Comparison of ENCODE assay signal across 17 cellular contexts in genomic region chr9:124322618-124323432, GRCh38.
A peak's percentile ranks its signal among the peaks of the same experiment; 100 is the strongest.
DNase-seq lines count a peak whose midpoint lies in the region; ATAC-seq, FAIRE-seq and TF ChIP-seq lines count a peak whose summit lies in the region.
"Had no signal": no experiment of that assay in that cellular context is flagged by ENCODE, and none has a peak within 500 bp of the region (broad histone marks: within the 10 kb centered on the region; RNA-seq: fewer than 3 reads in every experiment).

No MANE protein-coding gene starts in this region.

- FAIRE-seq in A549 (lab: Jason Lieb, UNC), result no peak
- FAIRE-seq in H1 (lab: Jason Lieb, UNC), result no peak
- FAIRE-seq: H54, keratinocyte had no signal

- no peaks in the 10 kb centered on the region for H3K79me1 ChIP-seq in H1 (ENCODE audit: low read depth, low read length)

- H3K9me3 ChIP-seq in A549 (0 out of 3 replicates have a peak, but pooled peaks cover 2% of the 10 kb centered on the region), SK-N-MC (ENCODE audit: low read depth, low read length) (no peaks in the 10 kb centered on the region), H1 (ENCODE audit: insufficient read depth in 2 of 2, low read depth in 1 of 2, low read length in 1 of 2) (no peaks in the 10 kb centered on the region)
- H3K9me3 ChIP-seq: breast epithelium, upper lobe of left lung had no signal

- H3K9ac ChIP-seq in SK-N-MC (ENCODE audit: insufficient read length) (no peak overlapping the region), H1 (replicated peaks in 1 of 4; ENCODE audit: extremely low read depth in 1 of 4, low read depth in 3 of 4, low read length in 3 of 4) (no peak overlapping the region)

- no peak overlapping the region for H2BK120ac ChIP-seq in H1 (replicated peaks; ENCODE audit: low read depth, low read length)

- no peaks in the 10 kb centered on the region for H3K23me2 ChIP-seq in H1 (ENCODE audit: low read depth, low read length)

- H3K4me2 ChIP-seq in A549, result no peak overlapping the region
- no peak overlapping the region for H3K4me2 ChIP-seq in H1 (ENCODE audit: insufficient read depth in 1 of 2, low read depth in 2 of 2, low read length in 2 of 2)

- no peak for TF ChIP-seq POLR2A in A549 (IDR thresholded peaks at IDR 0.05; ENCODE audit: low read length)
- no peak for TF ChIP-seq POLR2A in H1 (IDR thresholded peaks at IDR 0.05; ENCODE audit: control extremely low read depth in 1 of 2, low read depth in 2 of 2, low read length in 2 of 2)

- H4K20me1 ChIP-seq in H1 (replicated peaks in 1 of 2; ENCODE audit: control insufficient read depth in 1 of 2, insufficient read depth in 2 of 2, low read length in 2 of 2), result peaks cover 0 to 2% of the 10 kb centered on the region in 2 experiments

- no peak overlapping the region for H2BK12ac ChIP-seq in H1 (ENCODE audit: low read depth, low read length)

- H3K14ac ChIP-seq in H1 (ENCODE audit: insufficient read length), result no peak overlapping the region

- TF ChIP-seq RAD21 in A549 (conservative IDR thresholded peaks at IDR 0.05 in 1 of 2, IDR thresholded peaks at IDR 0.05 in 1 of 2) (no peak), H1 (IDR thresholded peaks at IDR 0.05 in 1 of 2, conservative IDR thresholded peaks at IDR 0.05 in 1 of 2; ENCODE audit: low read depth in 2 of 2, low read length in 2 of 2) (no peak)

- H3K23ac ChIP-seq in H1 (ENCODE audit: insufficient read length), result no peak overlapping the region

- H3K4me1 ChIP-seq in A549 (0 out of 3 replicates have a peak, but pooled peaks cover 3% of the 10 kb centered on the region), H1 (replicated peaks in 1 of 4; ENCODE audit: control insufficient read depth in 3 of 4, insufficient read depth in 4 of 4, low read length in 3 of 4) (peaks cover 0 to 1% (median 0%) of the 10 kb centered on the region in 4 experiments; a peak in 1 of 7 replicates)
- H3K4me1 ChIP-seq: breast epithelium had no signal

- H3K36me3 ChIP-seq in SK-N-MC (ENCODE audit: insufficient read depth, low read length) (no peaks in the 10 kb centered on the region), H1 (ENCODE audit: control insufficient read depth in 2 of 4, insufficient read depth in 4 of 4, low read length in 3 of 4) (no peaks in the 10 kb centered on the region)
- H3K36me3 ChIP-seq: breast epithelium had no signal

- no peak overlapping the region; the same call in 1 of the 2 replicates for H2BK5ac ChIP-seq in H1 (ENCODE audit: low read depth, low read length)

- H2BK20ac ChIP-seq in H1 (ENCODE audit: low read length), result no peak overlapping the region

- H3K27me3 ChIP-seq in H1 (replicated peaks in 1 of 4; ENCODE audit: control insufficient read depth in 3 of 4, extremely low read depth in 1 of 4, insufficient read depth in 3 of 4, low read length in 3 of 4), result no peaks in the 10 kb centered on the region
- H3K27me3 ChIP-seq: breast epithelium, upper lobe of left lung had no signal

- H2AK5ac ChIP-seq in H1 (ENCODE audit: low read depth, low read length), result no peak overlapping the region

- CTCF ChIA-PET in A549 (lab: Yijun Ruan, JAX), result interaction anchor here (0.9 to 5.0 kb wide), 8 partner anchors 18 to 200 kb away, joined by 3 to 25 read pairs (median 6); no protein-coding TSS in a partner anchor
- CTCF ChIA-PET in H1 (lab: Charles Lee; ENCODE audit: partially characterized antibody), result interaction anchor here (0.6 to 3.7 kb wide), 11 partner anchors 8 to 781 kb away, joined by 3 to 24 read pairs (median 3); no protein-coding TSS in a partner anchor

- no peak overlapping the region for H3K4ac ChIP-seq in H1 (replicated peaks; ENCODE audit: insufficient read length, low read depth, low read length)

- H2AFZ ChIP-seq in H1 (ENCODE audit: low read length), result no peak overlapping the region

- POLR2A ChIA-PET in A549 (lab: Yijun Ruan, JAX), result no interaction called here
- POLR2A ChIA-PET in H1 (lab: Charles Lee; ENCODE audit: partially characterized antibody), result no interaction called here

- peak overlapping the region; percentile 63; the same call in 1 of the 2 replicates for H4K8ac ChIP-seq in H1 (ENCODE audit: extremely low read depth, insufficient read depth, low read length)

- in situ Hi-C loops in KBM-7 (cut with MboI; ENCODE audit: low pct_unique_long_range_greater_than_20kb, low sequenced_read_pairs), result no loop called here

- H3K79me2 ChIP-seq in H1 (ENCODE audit: control insufficient read depth in 1 of 2, insufficient read depth in 2 of 2, low read length in 2 of 2), result no peaks in the 10 kb centered on the region

- WGBS in A549 (ENCODE audit: missing lambda C conversion rate), result 92% methylated on average over 18 of the region's 18 CpGs
- WGBS in H1 (ENCODE audit: extremely low coverage in 1 of 2, insufficient coverage in 1 of 2, insufficient read length in 1 of 2, insufficient replicate concordance in 2 of 2, low coverage in 1 of 2, low lambda C conversion rate in 2 of 2, missing lambda C conversion rate in 1 of 2), 2 experiments, result 87% methylated on average over 18 of the region's 18 CpGs; no CpG with 5 or more reads in 1 of the 2 experiments

- H3K27ac ChIP-seq in A549, result no peak overlapping the region
- no peak overlapping the region for H3K27ac ChIP-seq in SK-N-MC
- no peak overlapping the region for H3K27ac ChIP-seq in H1 (ENCODE audit: low read depth, low read length)
- H3K27ac ChIP-seq: breast epithelium had no signal

- H4K91ac ChIP-seq in H1 (replicated peaks; ENCODE audit: insufficient read length, low read length), result no peak overlapping the region

- ATAC-seq in A549 (no peak), GM21723 (IDR thresholded peaks at IDR 0.05; ENCODE audit: unreplicated experiment) (no peak)
- ATAC-seq: CD8-positive, alpha-beta T cell had no signal

- TF ChIP-seq EP300 in A549 (IDR thresholded peaks at IDR 0.05), result no peak
- no peak for TF ChIP-seq EP300 in H1 (IDR thresholded peaks at IDR 0.05; ENCODE audit: borderline replicate concordance in 1 of 2, low read depth in 2 of 2, low read length in 2 of 2)

- TF ChIP-seq CTCF in A549 (IDR thresholded peaks at IDR 0.05) (no peak), H1 (IDR thresholded peaks at IDR 0.05; ENCODE audit: control extremely low read depth in 1 of 3, insufficient read depth in 1 of 3, low read depth in 1 of 3, low read length in 3 of 3) (no peak)

- no peak overlapping the region for H4K5ac ChIP-seq in H1 (ENCODE audit: insufficient read length, low read depth, low read length)

- no peak overlapping the region for H2BK15ac ChIP-seq in H1 (ENCODE audit: low read length)

- H3K56ac ChIP-seq in H1 (replicated peaks; ENCODE audit: insufficient read length, low read depth, low read length), result no peak overlapping the region

- no peak overlapping the region for H3K18ac ChIP-seq in H1 (ENCODE audit: extremely low read depth, low read length)

- DNase-seq in A549 (ENCODE audit: low read depth in 1 of 2, low spot score in 1 of 2), result no peak
- DNase-seq in KBM-7, result peak; percentile 12
- peak; percentile 14 for DNase-seq in SK-N-MC (ENCODE audit: low read depth, low spot score)
- no peak for DNase-seq in H1 (ENCODE audit: low read depth in 1 of 2, low spot score in 2 of 2)
- no peak for DNase-seq in NCI-H748 (lab: John Stamatoyannopoulos, UW; ENCODE audit: unreplicated experiment)
- DNase-seq in NCI-H226, result no peak
- no peak for DNase-seq in NCI-H2227 (lab: John Stamatoyannopoulos, UW; ENCODE audit: unreplicated experiment)
- DNase-seq: activated CD4-positive, alpha-beta T cell treated with anti-CD3 and anti-CD28 coated beads for 4 hours; activated T-cell treated with anti-CD3 and anti-CD28 coated beads, Interleukin-2, amount 50 U/mL, for 1 hour; CD8-positive, alpha-beta T cell; NCI-H146; T-helper 1 cell had no signal

- H3K4me3 ChIP-seq in A549 (no peak overlapping the region), SK-N-MC (no peak overlapping the region), H1 (ENCODE audit: extremely low read depth in 1 of 4, insufficient read depth in 2 of 4, low read depth in 3 of 4, low read length in 4 of 4) (no peak overlapping the region)
- H3K4me3 ChIP-seq: breast epithelium, upper lobe of left lung had no signal

TF ChIP-seq in A549, 52 proteins besides CTCF, POLR2A, EP300 and RAD21:
- TF ChIP-seq HMGXB4 (CRISPR knock-in tag; IDR thresholded peaks at IDR 0.05; ENCODE audit: borderline replicate concordance) (no peak), ZFP36 (IDR thresholded peaks at IDR 0.05; ENCODE audit: borderline replicate concordance, partially characterized antibody) (peak; percentile 67), CBX8 (IDR thresholded peaks at IDR 0.05) (no peak), FOSB (CRISPR knock-in tag; IDR thresholded peaks at IDR 0.05) (no peak)

TF ChIP-seq in H1, 55 proteins besides CTCF, POLR2A, EP300 and RAD21:
- no peak for TF ChIP-seq CBX8 (IDR thresholded peaks at IDR 0.05; ENCODE audit: borderline replicate concordance, low read depth, low read length)
- no peak for TF ChIP-seq TBP (IDR thresholded peaks at IDR 0.05; ENCODE audit: low read depth, low read length)
- TF ChIP-seq E2F6 (IDR thresholded peaks at IDR 0.05), result no peak
- TF ChIP-seq NANOG (IDR thresholded peaks at IDR 0.05; ENCODE audit: insufficient read depth, low read depth, low read length, poor library complexity, severe bottlenecking), result no peak
- TF ChIP-seq ATF3 (IDR thresholded peaks at IDR 0.05; ENCODE audit: insufficient read depth, low read depth, low read length), result no peak
- TF ChIP-seq TEAD4 (IDR thresholded peaks at IDR 0.05; ENCODE audit: low read depth, low read length), result no peak
- TF ChIP-seq SP1 (IDR thresholded peaks at IDR 0.05; ENCODE audit: low read depth, low read length), result no peak
- TF ChIP-seq NRF1 (IDR thresholded peaks at IDR 0.05; ENCODE audit: low read depth, low read length), result no peak
- TF ChIP-seq SIRT6 (IDR thresholded peaks at IDR 0.05; ENCODE audit: low read length), result no peak
- TF ChIP-seq KDM4A (IDR thresholded peaks at IDR 0.05; ENCODE audit: low read depth, low read length, severe bottlenecking), result no peak
- TF ChIP-seq HDAC6 (IDR thresholded peaks at IDR 0.05; ENCODE audit: low read depth, low read length), result no peak
- TF ChIP-seq SP2 (IDR thresholded peaks at IDR 0.05; ENCODE audit: low read length), result no peak
- no peak for TF ChIP-seq JUND (IDR thresholded peaks at IDR 0.05; ENCODE audit: low read length)

Comparison
In these comparisons a context has a peak if more than half of its experiments do, and no peak if none do; other contexts are left out.
1. DNase-seq: peak in KBM-7 (single experiment) and SK-N-MC (single experiment); none in A549 (0 of 2), H1 (0 of 2), NCI-H748 (single experiment), NCI-H226 (single experiment) and NCI-H2227 (single experiment).